In genomic region chr10:17989908-17990767, GRCh38 we compare ENCODE assay signal across 9 cellular contexts. TPM values are rescaled to one million over a fixed set of nuclear protein-coding genes. Genes with fewer than 3 reads are reported as not detected.
A peak's percentile ranks its signal among the peaks of the same experiment; 100 is the strongest.
DNase-seq lines count a peak whose midpoint lies in the region; ATAC-seq, FAIRE-seq and TF ChIP-seq lines count a peak whose summit lies in the region.
"Had no signal": no experiment of that assay in that cellular context is flagged by ENCODE, and none has a peak within 500 bp of the region (broad histone marks: within the 10 kb centered on the region; RNA-seq: fewer than 3 reads in every experiment).

No MANE protein-coding gene starts in this region.

- no peak overlapping the region for H3K27ac ChIP-seq in WERI-Rb-1

- DNase-seq in AG10803 (ENCODE audit: low read depth) (peak; percentile 69), bronchial epithelial cell (ENCODE audit: low read depth) (peak; percentile 87), WERI-Rb-1 (no peak)
- no peak for DNase-seq in stimulated activated CD8-positive, alpha-beta memory T cell treated with anti-CD3 and anti-CD28 coated beads, Interleukin-4, amount 100 ng/mL, for 48 hours
- DNase-seq in activated T-cell treated with anti-CD3 and anti-CD28 coated beads, Interleukin-2, amount 50 U/mL, for 48 hours, result no peak
- DNase-seq: DMS153 had no signal

- H3K4me3 ChIP-seq in AG10803 (ENCODE audit: low read length), result no peak overlapping the region
- no peak overlapping the region for H3K4me3 ChIP-seq in bronchial epithelial cell (ENCODE audit: low read depth, low read length)
- no peak overlapping the region for H3K4me3 ChIP-seq in WERI-Rb-1 (ENCODE audit: low read depth, low read length)

- no peaks in the 10 kb centered on the region for H3K9me3 ChIP-seq in WERI-Rb-1 (ENCODE audit: severe bottlenecking)

- no peak for TF ChIP-seq CTCF in AG10803 (conservative IDR thresholded peaks at IDR 0.05; ENCODE audit: low read length)
- TF ChIP-seq CTCF in bronchial epithelial cell (IDR thresholded peaks at IDR 0.05; ENCODE audit: insufficient read depth, low read length, severe bottlenecking), result no peak
- no peak for TF ChIP-seq CTCF in WERI-Rb-1 (IDR thresholded peaks at IDR 0.05; ENCODE audit: low read depth, low read length)

- H3K36me3 ChIP-seq in bronchial epithelial cell (ENCODE audit: control insufficient read depth, insufficient read depth, low read length) (no peaks in the 10 kb centered on the region), WERI-Rb-1 (no peaks in the 10 kb centered on the region)

- no peak for FAIRE-seq in bronchial epithelial cell (lab: Jason Lieb, UNC)

- ATAC-seq in GM21381 (IDR thresholded peaks at IDR 0.05; ENCODE audit: unreplicated experiment) (peak; percentile 68), HG03457 (IDR thresholded peaks at IDR 0.05; ENCODE audit: unreplicated experiment) (peak; percentile 76), esophagus mucosa (no peak)

- no peaks in the 10 kb centered on the region for H3K27me3 ChIP-seq in bronchial epithelial cell (ENCODE audit: control insufficient read depth, insufficient read depth, low read length)
- H3K27me3 ChIP-seq in WERI-Rb-1 (ENCODE audit: insufficient read depth, low read depth, severe bottlenecking), result no peaks in the 10 kb centered on the region

RNA-seq across cellular contexts. Expression of gene SLC39A12, which starts 38.4 kb away (rescaled TPM):
- not detected in 2 replicates for total RNA-seq in bronchial epithelial cell
- 0.08 TPM for total RNA-seq in esophagus mucosa

Comparison
In these comparisons a context has a peak if more than half of its experiments do, and no peak if none do; other contexts are left out.
1. DNase-seq: peak in AG10803 (single experiment) and bronchial epithelial cell (single experiment); none in stimulated activated CD8-positive, alpha-beta memory T cell treated with anti-CD3 and anti-CD28 coated beads, Interleukin-4, amount 100 ng/mL, for 48 hours (single experiment), activated T-cell treated with anti-CD3 and anti-CD28 coated beads, Interleukin-2, amount 50 U/mL, for 48 hours (0 of 2) and WERI-Rb-1 (single experiment).